8 cellular contexts compared by ENCODE assay signal in the genomic region with DNA sequence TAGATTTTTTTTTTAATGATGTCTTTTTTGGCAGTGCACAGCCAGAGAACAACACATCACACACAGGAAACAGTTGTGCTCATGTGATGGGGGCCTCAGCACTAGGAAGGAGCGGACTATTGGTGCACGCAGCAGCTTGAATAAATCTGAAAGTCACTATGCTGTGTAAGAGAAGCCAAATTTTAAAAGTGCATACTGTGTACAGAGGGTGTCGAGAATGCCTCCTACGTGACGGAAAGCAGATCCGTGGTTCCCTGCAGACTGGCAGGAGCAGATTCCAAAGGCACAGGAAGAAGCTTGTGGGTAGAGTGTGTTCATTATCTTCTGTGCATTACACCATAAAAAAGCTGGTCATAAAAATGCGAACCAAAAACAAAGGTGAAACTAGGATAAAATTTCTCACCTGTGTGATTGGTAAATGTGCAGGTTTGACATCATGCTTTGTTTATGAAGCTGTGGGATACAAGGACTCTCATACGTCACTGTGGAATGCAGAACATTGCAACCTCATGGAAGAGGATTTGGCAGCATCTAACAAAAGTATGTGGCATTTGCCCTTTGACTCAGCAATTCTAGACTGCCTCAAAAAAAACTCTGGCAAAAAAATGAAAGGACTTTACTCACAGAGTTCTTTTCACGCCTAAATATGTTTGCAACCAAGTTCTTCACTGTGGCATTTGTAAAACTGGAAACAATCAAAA. TPM values are rescaled to one million over a fixed set of nuclear protein-coding genes. Genes with fewer than 3 reads are reported as not detected.
DNase-seq lines count a peak whose midpoint lies in the region; ATAC-seq and TF ChIP-seq lines count a peak whose summit lies in the region.
"Not testable (repeated sequence)": the region's sequence is repeated elsewhere in the genome, so short reads cannot be mapped to it uniquely, and the experiment has no call there.

No MANE protein-coding gene starts in this region.

- ATAC-seq in activated T-cell treated with anti-CD3 and anti-CD28 coated beads, Interleukin-2, amount 50 U/mL, for 72 hours (replicated peaks in 1 of 2), result not testable (repeated sequence)
- ATAC-seq in left lung, result peak; percentile 91
- ATAC-seq in upper lobe of right lung, result peak; percentile 79

- H3K36me3 ChIP-seq in MG63 (peaks cover 29% of the 10 kb centered on the region), left lung (peaks cover 0 to 27% of the 10 kb centered on the region in 2 donors), upper lobe of right lung (peaks cover 30% of the 10 kb centered on the region)

- DNase-seq in EH (ENCODE audit: low read depth), result peak; percentile 97
- peak; percentile 53 for DNase-seq in MG63
- not testable (repeated sequence) for DNase-seq in activated T-cell treated with anti-CD3 and anti-CD28 coated beads, Interleukin-2, amount 50 U/mL, for 72 hours; left lung
- peak; percentile 97 to 98 for DNase-seq in cardiac fibroblast (ENCODE audit: low read depth in 2 of 2)
- DNase-seq in foreskin melanocyte, result peak; percentile 86
- DNase-seq in pulmonary artery endothelial cell (ENCODE audit: low read depth, low spot score), result peak; percentile 85
- DNase-seq in upper lobe of right lung, result peak; percentile 3

- TF ChIP-seq CTCF in cardiac fibroblast (IDR thresholded peaks at IDR 0.05; ENCODE audit: low read depth, low read length); left lung (IDR thresholded peaks at IDR 0.05); upper lobe of right lung (IDR thresholded peaks at IDR 0.05): not testable (repeated sequence)

- H3K9me3 ChIP-seq in MG63, left lung, upper lobe of right lung: not testable (repeated sequence)

- peaks cover 9 to 10% of the 10 kb centered on the region in 2 donors for H3K36me3 Mint-ChIP-seq in activated T-cell treated with anti-CD3 and anti-CD28 coated beads, Interleukin-2, amount 50 U/mL, for 72 hours (ENCODE audit: insufficient read depth in 2 of 2)

- intact Hi-C loops in left lung (cut with DNase I); upper lobe of right lung (cut with DNase I): not testable (repeated sequence)

- H3K27ac Mint-ChIP-seq in activated T-cell treated with anti-CD3 and anti-CD28 coated beads, Interleukin-2, amount 50 U/mL, for 72 hours, result peak overlapping the region; percentile 74

- not testable (repeated sequence) for H3K4me3 ChIP-seq in MG63; cardiac fibroblast (replicated peaks in 1 of 2; ENCODE audit: low read depth in 2 of 2, low read length in 2 of 2); left lung; upper lobe of right lung

- H3K27ac ChIP-seq in left lung, result peak overlapping the region in 1 of 2 donors; percentile 33
- H3K27ac ChIP-seq in upper lobe of right lung, result peak overlapping the region; percentile 66

- H3K27me3 ChIP-seq in MG63, left lung, upper lobe of right lung: not testable (repeated sequence)

- not testable (repeated sequence) for H3K4me1 ChIP-seq in left lung
- peaks cover 10% of the 10 kb centered on the region for H3K4me1 ChIP-seq in upper lobe of right lung

- H3K4me1 Mint-ChIP-seq in activated T-cell treated with anti-CD3 and anti-CD28 coated beads, Interleukin-2, amount 50 U/mL, for 72 hours (ENCODE audit: low read depth), result peaks cover 21% of the 10 kb centered on the region

- not testable (repeated sequence) for H3K4me3 Mint-ChIP-seq in activated T-cell treated with anti-CD3 and anti-CD28 coated beads, Interleukin-2, amount 50 U/mL, for 72 hours

- not testable (repeated sequence) for H3K27me3 Mint-ChIP-seq in activated T-cell treated with anti-CD3 and anti-CD28 coated beads, Interleukin-2, amount 50 U/mL, for 72 hours (ENCODE audit: low read depth)

- not testable (repeated sequence) for H3K9me3 Mint-ChIP-seq in activated T-cell treated with anti-CD3 and anti-CD28 coated beads, Interleukin-2, amount 50 U/mL, for 72 hours

RNA-seq across cellular contexts. Expression of gene PDCD6, which starts 8.0 kb away (rescaled TPM):
- total RNA-seq in MG63 (2014; rRNA removed; shearing (Covaris generic); ENCODE audit: low replicate concordance), result 107 and 139 TPM in 2 replicates
- 10 to 100 TPM; 71.0 to 72.3 TPM for total RNA-seq in activated T-cell treated with anti-CD3 and anti-CD28 coated beads, Interleukin-2, amount 50 U/mL, for 72 hours
- total RNA-seq in left lung (10 to 100 TPM; 80.2 to 85.3 TPM), pulmonary artery endothelial cell (137 and 153 TPM in 2 replicates), upper lobe of right lung (69.5 TPM)

RNA-seq across cellular contexts. Expression of gene SDHA, which starts 45.3 kb away (rescaled TPM):
- total RNA-seq in MG63 (2014; rRNA removed; shearing (Covaris generic); ENCODE audit: low replicate concordance), result 101 and 128 TPM in 2 replicates
- total RNA-seq in activated T-cell treated with anti-CD3 and anti-CD28 coated beads, Interleukin-2, amount 50 U/mL, for 72 hours, result 100 to 1,000 TPM; 143 to 144 TPM
- total RNA-seq in left lung (100 to 1,000 TPM in 1 of 2 donors, 10 to 100 TPM in 1; 95.9 to 101 TPM), pulmonary artery endothelial cell (210 and 219 TPM in 2 replicates), upper lobe of right lung (94.0 TPM)

RNA-seq across cellular contexts. Expression of gene CCDC127, which starts 45.5 kb away (rescaled TPM):
- 2.9 and 3.4 TPM in 2 replicates for total RNA-seq in MG63 (2014; rRNA removed; shearing (Covaris generic); ENCODE audit: low replicate concordance)
- total RNA-seq in activated T-cell treated with anti-CD3 and anti-CD28 coated beads, Interleukin-2, amount 50 U/mL, for 72 hours, result 1 to 10 TPM; 6.7 to 8.5 TPM
- total RNA-seq in left lung (1 to 10 TPM; 5.2 to 6.9 TPM), pulmonary artery endothelial cell (4.7 and 6.3 TPM in 2 replicates), upper lobe of right lung (5.5 TPM)

RNA-seq across cellular contexts. Expression of gene AHRR, which starts 58.1 kb away (rescaled TPM):
- total RNA-seq in MG63 (2014; rRNA removed; shearing (Covaris generic); ENCODE audit: low replicate concordance), result 20.6 and 24.5 TPM in 2 replicates
- 10 to 100 TPM; 56.0 to 82.2 TPM for total RNA-seq in activated T-cell treated with anti-CD3 and anti-CD28 coated beads, Interleukin-2, amount 50 U/mL, for 72 hours
- total RNA-seq in left lung (1 to 10 TPM in 1 of 2 donors, under 1 TPM in 1; 0.32 to 5.5 TPM), pulmonary artery endothelial cell (5.4 and 6.8 TPM in 2 replicates), upper lobe of right lung (11.3 TPM)
